ENCODE assay signal across 8 cellular contexts in the genomic region with DNA sequence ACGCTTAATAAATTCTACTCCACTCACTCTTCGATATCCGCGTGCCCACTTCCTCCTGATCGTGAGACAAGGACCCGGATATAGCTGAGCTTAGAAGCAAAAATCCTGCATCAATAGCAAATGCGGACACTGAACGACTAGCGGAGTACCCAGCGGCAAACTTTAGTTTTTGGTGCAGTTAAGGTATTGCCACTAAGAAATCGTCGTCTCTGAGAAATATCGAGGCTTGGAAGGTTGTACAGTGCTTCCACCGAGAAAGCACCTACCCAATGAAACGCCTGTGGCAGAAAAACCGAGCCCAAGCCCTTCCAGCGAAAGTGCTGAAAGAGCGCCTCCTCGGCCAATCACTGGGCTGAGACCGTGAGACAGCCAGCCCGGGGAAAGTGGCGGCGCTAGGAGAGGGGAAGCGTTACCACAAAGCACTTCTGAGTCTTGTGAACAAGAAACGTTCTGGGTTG. TPM values are rescaled to one million over a fixed set of nuclear protein-coding genes. Genes with fewer than 3 reads are reported as not detected.
DNase-seq lines count a peak whose midpoint lies in the region; ATAC-seq and TF ChIP-seq lines count a peak whose summit lies in the region.

No MANE protein-coding gene starts in this region.

- peaks cover 9% of the 10 kb centered on the region; the same call in 1 of the 2 replicates for H3K4me1 ChIP-seq in BE2C
- H3K4me1 ChIP-seq in lung (ENCODE audit: control insufficient read depth in 2 of 2, insufficient read depth in 2 of 2, low read length in 2 of 2): no peaks in the 10 kb centered on the region

- DNase-seq in BE2C: peak; percentile 79
- peak; percentile 78 to 88 for DNase-seq in NCI-H524 (lab: John Stamatoyannopoulos, UW)
- peak; percentile 61 to 66 for DNase-seq in activated CD4-positive, alpha-beta T cell treated with anti-CD3 and anti-CD28 coated beads for 24 hours (ENCODE audit: low read depth in 2 of 2)
- DNase-seq in dedifferentiated amniotic fluid mesenchymal stem cell (ENCODE audit: extremely low spot score): peak; percentile 67
- DNase-seq in lung (ENCODE audit: low spot score): peak; percentile 76
- DNase-seq in stimulated activated CD8-positive, alpha-beta memory T cell treated with anti-CD3 and anti-CD28 coated beads, Interleukin-2, amount 100 ng/mL, for 48 hours (ENCODE audit: low read depth in 2 of 2): peak; percentile 65 to 73

- H3K9me3 ChIP-seq in BE2C (no peaks in the 10 kb centered on the region), lung (ENCODE audit: control insufficient read depth in 2 of 2, insufficient read depth in 1 of 2, low read length in 1 of 2) (no peaks in the 10 kb centered on the region)

- ATAC-seq in GM19328 (IDR thresholded peaks at IDR 0.05; ENCODE audit: unreplicated experiment) (peak; percentile 34), HG03432 (IDR thresholded peaks at IDR 0.05; ENCODE audit: unreplicated experiment) (peak; percentile 54), lung (ENCODE audit: insufficient read depth, low FRiP score) (peak; percentile 70)

- no peaks in the 10 kb centered on the region for H3K36me3 ChIP-seq in BE2C
- H3K36me3 ChIP-seq in lung (ENCODE audit: control insufficient read depth in 2 of 2, insufficient read depth in 2 of 2, low read length in 2 of 2): no peaks in the 10 kb centered on the region

- H3K27me3 ChIP-seq in BE2C: peaks cover 49% of the 10 kb centered on the region
- no peaks in the 10 kb centered on the region for H3K27me3 ChIP-seq in lung (ENCODE audit: control insufficient read depth, insufficient read depth)

- H3K27ac ChIP-seq in lung (ENCODE audit: low read depth in 1 of 2, low read length in 1 of 2): peak overlapping the region; percentile 83 to 91

- WGBS in lung, 2 donors: 0 to 2% methylated on average over 25 of the region's 25 CpGs

- TF ChIP-seq CTCF in BE2C (IDR thresholded peaks at IDR 0.05; ENCODE audit: low read depth, low read length): no peak; the same call in 1 of the 2 replicates
- TF ChIP-seq CTCF in lung (IDR thresholded peaks at IDR 0.05; ENCODE audit: control extremely low read depth, extremely low read depth): no peak

- H3K4me3 ChIP-seq in BE2C (ENCODE audit: low read depth, low read length) (peak overlapping the region; percentile 88), lung (peak overlapping the region; percentile 19)

RNA-seq across cellular contexts. Expression of gene ANXA2R, which starts 32.2 kb away (rescaled TPM):
- 7.1 TPM for polyA plus RNA-seq in BE2C (2012; ENCODE audit: insufficient read depth, insufficient read length, low read depth)
- 1 to 10 TPM; 4.0 to 5.2 TPM for total RNA-seq in lung
- polyA plus RNA-seq in lung: 1 to 10 TPM; 4.4 to 5.2 TPM

Comparison
In these comparisons a context has a peak if more than half of its experiments do, and no peak if none do; other contexts are left out.
1. Peak in every context shown above with its lines: DNase-seq, ATAC-seq, H3K4me3 ChIP-seq and H3K27ac ChIP-seq.